ENCODE assay signal across 12 cellular contexts in genomic region chr7:68014031-68014774, GRCh38.
"Had no signal": no experiment of that assay in that cellular context is flagged by ENCODE, and none has a peak within 500 bp of the region (broad histone marks: within the 10 kb centered on the region; RNA-seq: fewer than 3 reads in every experiment).

No MANE protein-coding gene starts in this region.

- DNase-seq: activated effector memory CD4-positive, alpha-beta T cell treated with anti-CD3 and anti-CD28 coated beads, Interleukin-2, amount 50 U/mL, for 16 hours; activated T-cell treated with anti-CD3 and anti-CD28 coated beads, Interleukin-2, amount 50 U/mL, for 4 hours; amniotic stem cell; body of pancreas; central memory CD4-positive, alpha-beta T cell; effector memory CD4-positive, alpha-beta T cell; hippocampal formation; kidney glomerular epithelial cell; ovary; retina; stomach had no signal

- ATAC-seq: activated naive CD4-positive, alpha-beta T cell treated with anti-CD3 and anti-CD28 coated beads, Interleukin-2, amount 50 U/mL, for 72 hours; activated T-cell treated with anti-CD3 and anti-CD28 coated beads, Interleukin-2, amount 50 U/mL, for 4 hours; body of pancreas had no signal
